ENCODE assay signal across 17 cellular contexts in genomic region chr1:30014031-30014430, GRCh38.
DNase-seq lines count a peak whose midpoint lies in the region.
"Had no signal": no experiment of that assay in that cellular context is flagged by ENCODE, and none has a peak within 500 bp of the region (broad histone marks: within the 10 kb centered on the region; RNA-seq: fewer than 3 reads in every experiment).

No MANE protein-coding gene starts in this region.

- H3K27me3 ChIP-seq in effector memory CD4-positive, alpha-beta T cell (replicated peaks; ENCODE audit: control insufficient read depth, insufficient read depth, low read length, poor library complexity, severe bottlenecking): no peaks in the 10 kb centered on the region

- H3K4me1 ChIP-seq in effector memory CD4-positive, alpha-beta T cell (ENCODE audit: control insufficient read depth, insufficient read depth, low read length, poor library complexity, severe bottlenecking): no peaks in the 10 kb centered on the region

- DNase-seq in activated CD8-positive, alpha-beta memory T cell treated with anti-CD3 and anti-CD28 coated beads for 24 hours: peak; percentile 24
- no peak for DNase-seq in activated CD8-positive, alpha-beta memory T cell treated with anti-CD3 and anti-CD28 coated beads, Interleukin-2, amount 50 U/mL, for 48 hours
- peak; percentile 9 for DNase-seq in cerebellum (ENCODE audit: low spot score)
- DNase-seq in islet precursor cell: peak; percentile 43
- no peak for DNase-seq in activated CD4-positive, alpha-beta T cell treated with anti-CD3 and anti-CD28 coated beads, Interleukin-2, amount 50 U/mL, for 1 hour
- DNase-seq in midbrain (lab: John Stamatoyannopoulos, UW): no peak
- no peak for DNase-seq in effector memory CD4-positive, alpha-beta T cell
- DNase-seq: ACHN; C1 segment of cervical spinal cord; Calu3; CD4-positive, alpha-beta T cell; DMS153; DMS79 treated with DMSO at 0.1 percent for 48 hours; EL; GDM1; HCEC 1CT; HFFc6 had no signal

- H3K9me3 ChIP-seq in effector memory CD4-positive, alpha-beta T cell (ENCODE audit: control insufficient read depth, low read length): no peaks in the 10 kb centered on the region

- H3K36me3 ChIP-seq in effector memory CD4-positive, alpha-beta T cell (ENCODE audit: control insufficient read depth, insufficient read depth, low read length): no peaks in the 10 kb centered on the region

- H3K4me3 ChIP-seq in effector memory CD4-positive, alpha-beta T cell (ENCODE audit: insufficient read depth, low read depth, low read length, poor library complexity, severe bottlenecking): no peak overlapping the region

- H3K27ac ChIP-seq in effector memory CD4-positive, alpha-beta T cell (ENCODE audit: insufficient read depth, low read length, poor library complexity, severe bottlenecking): no peak overlapping the region

Comparison
In these comparisons a context has a peak if more than half of its experiments do, and no peak if none do; other contexts are left out.
1. DNase-seq: peak in activated CD8-positive, alpha-beta memory T cell treated with anti-CD3 and anti-CD28 coated beads for 24 hours (single experiment), cerebellum (single experiment) and islet precursor cell (single experiment); none in activated CD8-positive, alpha-beta memory T cell treated with anti-CD3 and anti-CD28 coated beads, Interleukin-2, amount 50 U/mL, for 48 hours (single experiment), activated CD4-positive, alpha-beta T cell treated with anti-CD3 and anti-CD28 coated beads, Interleukin-2, amount 50 U/mL, for 1 hour (single experiment), midbrain (single experiment) and effector memory CD4-positive, alpha-beta T cell (0 of 3).